17 cellular contexts compared by ENCODE assay signal in genomic region chr16:12252616-12253015, GRCh38.
A peak's percentile ranks its signal among the peaks of the same experiment; 100 is the strongest.
DNase-seq lines count a peak whose midpoint lies in the region; ATAC-seq lines count a peak whose summit lies in the region.
"Had no signal": no experiment of that assay in that cellular context is flagged by ENCODE, and none has a peak within 500 bp of the region (broad histone marks: within the 10 kb centered on the region; RNA-seq: fewer than 3 reads in every experiment).

No MANE protein-coding gene starts in this region.

- H3K27ac Mint-ChIP-seq in stimulated activated effector memory CD8-positive, alpha-beta T cell treated with anti-CD3 and anti-CD28 coated beads, Interleukin-12 subunit alpha, Interleukin-12 subunit beta, amount 100 ng/mL, for 72 hours = no peak overlapping the region

- no peak for ATAC-seq in stimulated activated effector memory CD8-positive, alpha-beta T cell treated with anti-CD3 and anti-CD28 coated beads, Interleukin-12 subunit alpha, Interleukin-12 subunit beta, amount 100 ng/mL, for 72 hours
- ATAC-seq: esophagus mucosa had no signal

- no peak overlapping the region for H3K4me3 Mint-ChIP-seq in stimulated activated effector memory CD8-positive, alpha-beta T cell treated with anti-CD3 and anti-CD28 coated beads, Interleukin-12 subunit alpha, Interleukin-12 subunit beta, amount 100 ng/mL, for 72 hours
- H3K4me3 Mint-ChIP-seq: central memory CD8-positive, alpha-beta T cell had no signal

- no peaks in the 10 kb centered on the region for H3K36me3 Mint-ChIP-seq in stimulated activated effector memory CD8-positive, alpha-beta T cell treated with anti-CD3 and anti-CD28 coated beads, Interleukin-12 subunit alpha, Interleukin-12 subunit beta, amount 100 ng/mL, for 72 hours

- DNase-seq in NCI-H1417 (lab: John Stamatoyannopoulos, UW) (peak; percentile 5 to 32 (median 17)), NCI-H1417 treated with DMSO at 0.1 percent for 48 hours (lab: John Stamatoyannopoulos, UW) (no peak), NCI-H1092 treated with DMSO at 0.1 percent for 48 hours (lab: John Stamatoyannopoulos, UW) (peak; percentile 90), NCI-H446 treated with DMSO at 0.1 percent for 48 hours (lab: John Stamatoyannopoulos, UW) (peak; percentile 63), myocyte (ENCODE audit: low read depth) (peak; percentile 97), DMS153 treated with DMSO at 0.1 percent for 48 hours (lab: John Stamatoyannopoulos, UW; ENCODE audit: unreplicated experiment) (no peak), SKM-1 (lab: John Stamatoyannopoulos, UW; ENCODE audit: unreplicated experiment) (no peak)
- DNase-seq in stimulated activated effector memory CD8-positive, alpha-beta T cell treated with anti-CD3 and anti-CD28 coated beads, Interleukin-12 subunit alpha, Interleukin-12 subunit beta, amount 100 ng/mL, for 72 hours (ENCODE audit: low spot score in 2 of 2) = no peak
- DNase-seq: activated naive CD4-positive, alpha-beta T cell treated with anti-CD3 and anti-CD28 coated beads, Interleukin-2, amount 50 U/mL, for 16 hours; activated T-cell treated with anti-CD3 and anti-CD28 coated beads, Interleukin-2, amount 50 U/mL, for 48 hours; Calu3; effector memory CD4-positive, alpha-beta T cell; IMR-90; islet precursor cell; NCI-H2081 treated with DMSO at 0.1 percent for 48 hours had no signal

- H3K9me3 Mint-ChIP-seq in stimulated activated effector memory CD8-positive, alpha-beta T cell treated with anti-CD3 and anti-CD28 coated beads, Interleukin-12 subunit alpha, Interleukin-12 subunit beta, amount 100 ng/mL, for 72 hours = no peaks in the 10 kb centered on the region
- H3K9me3 Mint-ChIP-seq: central memory CD8-positive, alpha-beta T cell had no signal

- peaks cover 20% of the 10 kb centered on the region for H3K4me1 Mint-ChIP-seq in stimulated activated effector memory CD8-positive, alpha-beta T cell treated with anti-CD3 and anti-CD28 coated beads, Interleukin-12 subunit alpha, Interleukin-12 subunit beta, amount 100 ng/mL, for 72 hours

Comparison
In these comparisons a context has a peak if more than half of its experiments do, and no peak if none do; other contexts are left out.
1. DNase-seq: peak in NCI-H1417 (3 of 3), NCI-H1092 treated with DMSO at 0.1 percent for 48 hours (single experiment), NCI-H446 treated with DMSO at 0.1 percent for 48 hours (single experiment) and myocyte (single experiment); none in NCI-H1417 treated with DMSO at 0.1 percent for 48 hours (single experiment), DMS153 treated with DMSO at 0.1 percent for 48 hours (single experiment), stimulated activated effector memory CD8-positive, alpha-beta T cell treated with anti-CD3 and anti-CD28 coated beads, Interleukin-12 subunit alpha, Interleukin-12 subunit beta, amount 100 ng/mL, for 72 hours (0 of 2) and SKM-1 (single experiment).